Comparison of ENCODE assay signal across 1 cellular context in genomic region chr19:1383311-1384084, GRCh38.
TF ChIP-seq lines count a peak whose summit lies in the region.

Gene NDUFS7, plus strand, starts transcription at chr19:1383907. Its CDS starts 20 bp downstream, at chr19:1383927.

TF ChIP-seq in HepG2, 621 proteins besides CTCF, POLR2A, EP300 and RAD21 (continued from another document and continues in another):
- peak; percentile 57 for TF ChIP-seq ZNF407 (CRISPR knock-in tag; IDR thresholded peaks at IDR 0.05; ENCODE audit: not compliant biosample characterization)
- no peak for TF ChIP-seq EHMT2 (IDR thresholded peaks at IDR 0.05; ENCODE audit: borderline replicate concordance, low read depth, low read length)
- peak; percentile 93; the same call in 1 of the 2 replicates for TF ChIP-seq AKNA (CRISPR knock-in tag; IDR thresholded peaks at IDR 0.05; ENCODE audit: borderline replicate concordance)
- no peak for TF ChIP-seq RFX1 (IDR thresholded peaks at IDR 0.05)
- TF ChIP-seq CEBPB (IDR thresholded peaks at IDR 0.05; ENCODE audit: borderline replicate concordance, low read depth, low read length): peak; percentile 96
- TF ChIP-seq ZNF30 (CRISPR knock-in tag; IDR thresholded peaks at IDR 0.05): peak; percentile 79; the same call in 1 of the 2 replicates
- TF ChIP-seq ZFP62 (CRISPR knock-in tag; IDR thresholded peaks at IDR 0.05): no peak
- TF ChIP-seq SMARCC2 (IDR thresholded peaks at IDR 0.05): no peak
- TF ChIP-seq HHEX (CRISPR knock-in tag; IDR thresholded peaks at IDR 0.05): peak; percentile 67; the same call in 1 of the 2 replicates
- peak; percentile 54; the same call in 1 of the 2 replicates for TF ChIP-seq GLI4 (CRISPR knock-in tag; IDR thresholded peaks at IDR 0.05; ENCODE audit: borderline replicate concordance)
- peak; percentile 75 for TF ChIP-seq ELF3 (CRISPR knock-in tag; IDR thresholded peaks at IDR 0.05)
- peak; percentile 92 for TF ChIP-seq TBP (CRISPR knock-in tag; IDR thresholded peaks at IDR 0.05)
- TF ChIP-seq EEA1 (CRISPR knock-in tag; IDR thresholded peaks at IDR 0.05; ENCODE audit: borderline replicate concordance): peak; percentile 63; the same call in 1 of the 2 replicates
- TF ChIP-seq ZHX2 (IDR thresholded peaks at IDR 0.05; ENCODE audit: low read depth): peak; percentile 95
- TF ChIP-seq ZHX2 (CRISPR knock-in tag; IDR thresholded peaks at IDR 0.05; ENCODE audit: borderline replicate concordance): peak; percentile 90; the same call in 1 of the 2 replicates
- 0 out of 2 replicates have a peak, but pooled peaks have one; percentile 47 for TF ChIP-seq NFIC (IDR thresholded peaks at IDR 0.05; ENCODE audit: low read length)
- peak; percentile 76; the same call in 1 of the 2 replicates for TF ChIP-seq ZNF230 (CRISPR knock-in tag; IDR thresholded peaks at IDR 0.05)
- peak; percentile 95 for TF ChIP-seq RARA (CRISPR knock-in tag; IDR thresholded peaks at IDR 0.05)
- no peak; the same call in 1 of the 2 replicates for TF ChIP-seq E2F2 (CRISPR knock-in tag; IDR thresholded peaks at IDR 0.05; ENCODE audit: borderline replicate concordance)
- peak; percentile 99 for TF ChIP-seq ZNF605 (CRISPR knock-in tag; IDR thresholded peaks at IDR 0.05)
- TF ChIP-seq ZNF841 (CRISPR knock-in tag; IDR thresholded peaks at IDR 0.05; ENCODE audit: borderline replicate concordance): peak; percentile 91
- TF ChIP-seq THAP11 (CRISPR knock-in tag; IDR thresholded peaks at IDR 0.05): peak; percentile 96
- TF ChIP-seq HNF4A (CRISPR knock-in tag; IDR thresholded peaks at IDR 0.05): peak; percentile 74
- peak; percentile 94; the same call in 1 of the 2 replicates for TF ChIP-seq ZBTB4 (CRISPR knock-in tag; IDR thresholded peaks at IDR 0.05; ENCODE audit: borderline replicate concordance)
- no peak for TF ChIP-seq PCBP2 (optimal IDR thresholded peaks at IDR 0.05; ENCODE audit: low read depth, low read length, poor library complexity, severe bottlenecking)
- TF ChIP-seq KLF9 (CRISPR knock-in tag; IDR thresholded peaks at IDR 0.05; ENCODE audit: low read depth): no peak
- TF ChIP-seq ISX (CRISPR knock-in tag; conservative IDR thresholded peaks at IDR 0.05): no peak
- peak; percentile 73; the same call in 1 of the 2 replicates for TF ChIP-seq ZBTB42 (CRISPR knock-in tag; IDR thresholded peaks at IDR 0.05)
